Comparison of ENCODE assay signal across 1 cellular context in genomic region chr4:121800638-121800960, GRCh38.
TF ChIP-seq lines count a peak whose summit lies in the region.

No MANE protein-coding gene starts in this region.

TF ChIP-seq in K562, 482 proteins besides CTCF, POLR2A, EP300 and RAD21 (continued from another document):
- TF ChIP-seq ARID4B (CRISPR knock-in tag; IDR thresholded peaks at IDR 0.05) (no peak), ZNF444 (CRISPR knock-in tag; IDR thresholded peaks at IDR 0.05) (no peak), BRF2 (IDR thresholded peaks at IDR 0.05; ENCODE audit: borderline replicate concordance, insufficient read depth, insufficient read length) (no peak), RFX1 (IDR thresholded peaks at IDR 0.05) (no peak), HNRNPUL1 (IDR thresholded peaks at IDR 0.05; ENCODE audit: low read length) (no peak), ELF1 (tag; IDR thresholded peaks at IDR 0.05) (no peak), CBX8 (IDR thresholded peaks at IDR 0.05; ENCODE audit: borderline replicate concordance, extremely low read depth, low read depth, low read length, poor library complexity, severe bottlenecking) (no peak), C11orf30 (IDR thresholded peaks at IDR 0.05; ENCODE audit: low read depth) (no peak), TEAD2 (tag; IDR thresholded peaks at IDR 0.05) (no peak), TGIF2 (CRISPR knock-in tag; IDR thresholded peaks at IDR 0.05) (no peak), ERF (CRISPR knock-in tag; IDR thresholded peaks at IDR 0.05) (no peak), CBFA2T3 (IDR thresholded peaks at IDR 0.05) (peak; percentile 18; the same call in 1 of the 2 replicates), KAT8 (IDR thresholded peaks at IDR 0.05; ENCODE audit: low read depth) (no peak), MLX (CRISPR knock-in tag; conservative IDR thresholded peaks at IDR 0.05) (no peak), GABPA (tag; conservative IDR thresholded peaks at IDR 0.05; ENCODE audit: low read depth) (no peak), FOXP4 (CRISPR knock-in tag; IDR thresholded peaks at IDR 0.05; ENCODE audit: borderline replicate concordance) (no peak)
TF ChIP-seq in K562: peak in this region for 10.
